Comparison of ENCODE assay signal across 23 cellular contexts in the genomic region with DNA sequence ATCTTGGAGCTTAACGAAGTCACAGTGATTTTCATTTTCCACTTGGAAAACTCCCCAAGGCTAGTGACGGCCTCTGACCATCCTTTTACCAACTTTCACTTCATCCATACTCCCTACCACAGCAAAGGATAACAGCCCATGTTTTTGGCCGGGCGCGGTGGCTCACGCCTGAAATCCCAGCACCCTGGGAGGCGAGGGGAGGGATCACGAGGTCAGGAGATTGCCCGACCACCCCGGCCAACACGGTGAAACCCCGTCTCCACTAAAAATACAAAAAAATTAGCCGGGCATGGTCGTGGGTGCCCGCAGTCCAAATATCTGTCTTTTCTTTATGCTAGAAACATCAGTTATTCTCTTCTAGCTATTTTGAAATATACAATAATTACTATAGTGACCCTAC. TPM values are rescaled to one million over a fixed set of nuclear protein-coding genes. Genes with fewer than 3 reads are reported as not detected.
DNase-seq lines count a peak whose midpoint lies in the region; ATAC-seq and TF ChIP-seq lines count a peak whose summit lies in the region.
"Had no signal": no experiment of that assay in that cellular context is flagged by ENCODE, and none has a peak within 500 bp of the region (broad histone marks: within the 10 kb centered on the region; RNA-seq: fewer than 3 reads in every experiment).

No MANE protein-coding gene starts in this region.

- H3K27me3 Mint-ChIP-seq in T-helper 1 cell treated with Interleukin-12 subunit alpha and Interleukin-12 subunit beta and Interleukin-4 antibody, amounts not matched to agents 30 μg/mL and 1 μg/mL, for 36 hours (ENCODE audit: low read depth), result no peaks in the 10 kb centered on the region
- no peaks in the 10 kb centered on the region for H3K27me3 Mint-ChIP-seq in effector memory CD8-positive, alpha-beta T cell
- no peaks in the 10 kb centered on the region for H3K27me3 Mint-ChIP-seq in osteocyte (ENCODE audit: unreplicated experiment)

- H3K4me1 ChIP-seq in IMR-90 (ENCODE audit: control insufficient read depth, insufficient read depth, low read length), result peaks cover 2% of the 10 kb centered on the region

- no peak overlapping the region for H2AK5ac ChIP-seq in IMR-90 (ENCODE audit: low read depth, low read length)

- H2BK20ac ChIP-seq in IMR-90 (ENCODE audit: low read depth, low read length), result 0 out of 2 replicates have a peak overlapping the region, but pooled peaks have one; percentile 18

- no peak overlapping the region for H2AK9ac ChIP-seq in IMR-90 (replicated peaks; ENCODE audit: low read depth, low read length, poor library complexity)

- H2BK120ac ChIP-seq in IMR-90 (ENCODE audit: low read depth, low read length), result peak overlapping the region; percentile 9; the same call in 1 of the 2 replicates

- no peaks in the 10 kb centered on the region for H4K20me1 ChIP-seq in IMR-90 (ENCODE audit: insufficient read depth, low read length)

- H2BK5ac ChIP-seq in IMR-90 (ENCODE audit: low read depth, low read length, poor library complexity, severe bottlenecking), result peak overlapping the region; percentile 21

- DNase-seq in T-helper 1 cell, result no peak
- DNase-seq in IMR-90, result no peak
- DNase-seq in effector memory CD8-positive, alpha-beta T cell, result no peak
- DNase-seq in osteocyte (ENCODE audit: extremely low spot score, unreplicated experiment), result no peak
- no peak for DNase-seq in GOT3 (lab: John Stamatoyannopoulos, UW)
- DNase-seq in NCI-H1930 (lab: John Stamatoyannopoulos, UW), result no peak
- DNase-seq: 8988T; CD8-positive, alpha-beta T cell; H7; KG1; NCI-H1105; NCI-H146; NCI-H2029 treated with DMSO at 0.1 percent for 48 hours; NCI-H226; NCI-H510A treated with DMSO at 0.1 percent for 48 hours; NCI-H748 treated with DMSO at 0.1 percent for 48 hours; PC-9; SIG-M5 had no signal

- H3K56ac ChIP-seq in IMR-90 (ENCODE audit: extremely low read depth, insufficient read depth, low read length), result no peak overlapping the region

- peaks cover 12 to 45% of the 10 kb centered on the region in 2 experiments for H3K79me1 ChIP-seq in IMR-90 (ENCODE audit: low read depth in 1 of 2, low read length in 2 of 2)

- H4K8ac ChIP-seq in IMR-90 (ENCODE audit: low read depth in 2 of 2, low read length in 2 of 2), result peak overlapping the region in 1 of 2 experiments; percentile 14; a peak in 3 of 4 replicates

- no peak overlapping the region for H3K9ac ChIP-seq in IMR-90 (ENCODE audit: low read depth, low read length)
- H3K9ac ChIP-seq: BLaER1 treated with 17β-estradiol and CSF1 and Interleukin-3, amounts not matched to agents 10 nM and 100 nM had no signal

- H3K14ac ChIP-seq in IMR-90 (replicated peaks; ENCODE audit: low read depth, low read length), result 0 out of 2 replicates have a peak overlapping the region, but pooled peaks have one; percentile 51

- H3K27me3 ChIP-seq in IMR-90 (ENCODE audit: control insufficient read depth, insufficient read depth, low read length), result no peaks in the 10 kb centered on the region
- H3K27me3 ChIP-seq: BLaER1 treated with 17β-estradiol and CSF1 and Interleukin-3, amounts not matched to agents 10 nM and 100 nM had no signal

- no peaks in the 10 kb centered on the region for H3K9me1 ChIP-seq in IMR-90 (ENCODE audit: insufficient read depth, low read length)

- H3K4me3 ChIP-seq in IMR-90 (ENCODE audit: insufficient read depth, low read depth, low read length), result no peak overlapping the region
- H3K4me3 ChIP-seq: BLaER1 treated with 17β-estradiol and CSF1 and Interleukin-3, amounts not matched to agents 10 nM and 100 nM; PC-9 had no signal

- H3K9me3 ChIP-seq in IMR-90 (ENCODE audit: control insufficient read depth, insufficient read depth, low read length), result no peaks in the 10 kb centered on the region
- H3K9me3 ChIP-seq: BLaER1 treated with 17β-estradiol and CSF1 and Interleukin-3, amounts not matched to agents 10 nM and 100 nM had no signal

- H4K5ac ChIP-seq in IMR-90 (ENCODE audit: low read depth, low read length), result 0 out of 2 replicates have a peak overlapping the region, but pooled peaks have one; percentile 1

- H3K36me3 ChIP-seq in IMR-90 (ENCODE audit: control insufficient read depth, insufficient read depth, low read length), result no peaks in the 10 kb centered on the region

- dilution Hi-C loops in IMR-90 (cut with HindIII; ENCODE audit: low sequenced_read_pairs, unreplicated experiment), result no loop called here

- CTCF ChIA-PET in IMR-90 (lab: Yijun Ruan, JAX), result no interaction called here

- TF ChIP-seq POLR2A in IMR-90 (IDR thresholded peaks at IDR 0.05; ENCODE audit: low read depth, low read length), result no peak

- H3K4ac ChIP-seq in IMR-90 (ENCODE audit: low read depth, low read length), result no peak overlapping the region

- H2AFZ ChIP-seq in IMR-90 (replicated peaks; ENCODE audit: low read length, poor library complexity), result peak overlapping the region; percentile 63
- H2AFZ ChIP-seq: PC-9 had no signal

- no peaks in the 10 kb centered on the region for H3K9me3 Mint-ChIP-seq in T-helper 1 cell treated with Interleukin-12 subunit alpha and Interleukin-12 subunit beta and Interleukin-4 antibody, amounts not matched to agents 30 μg/mL and 1 μg/mL, for 36 hours
- H3K9me3 Mint-ChIP-seq in effector memory CD8-positive, alpha-beta T cell, result no peaks in the 10 kb centered on the region
- H3K9me3 Mint-ChIP-seq in osteocyte (ENCODE audit: unreplicated experiment), result no peaks in the 10 kb centered on the region
- H3K9me3 Mint-ChIP-seq: CD8-positive, alpha-beta T cell had no signal

- H3K4me2 ChIP-seq in IMR-90 (ENCODE audit: low read depth, low read length), result peak overlapping the region; percentile 52
- H3K4me2 ChIP-seq: BLaER1 treated with 17β-estradiol and CSF1 and Interleukin-3, amounts not matched to agents 10 nM and 100 nM; PC-9 had no signal

- POLR2A ChIA-PET in IMR-90 (lab: Charles Lee; ENCODE audit: unreplicated experiment), result no interaction called here

- H4K91ac ChIP-seq in IMR-90 (ENCODE audit: insufficient read depth, low read depth, low read length), result no peak overlapping the region

- in situ Hi-C loops in IMR-90 (cut with MboI; ENCODE audit: low sequenced_read_pairs), result no loop called here

- H2BK15ac ChIP-seq in IMR-90 (ENCODE audit: low read depth, low read length), result no peak overlapping the region

- H3K23ac ChIP-seq in IMR-90 (ENCODE audit: low read depth, low read length), result no peak overlapping the region

- 100% methylated on average over 2 of the region's 15 CpGs; no CpG with 5 or more reads in 1 of the 2 experiments for WGBS in IMR-90 (ENCODE audit: extremely low coverage in 2 of 2, insufficient read length in 1 of 2), 2 experiments

- no peak overlapping the region for H3K4me3 Mint-ChIP-seq in T-helper 1 cell treated with Interleukin-12 subunit alpha and Interleukin-12 subunit beta and Interleukin-4 antibody, amounts not matched to agents 30 μg/mL and 1 μg/mL, for 36 hours
- H3K4me3 Mint-ChIP-seq in effector memory CD8-positive, alpha-beta T cell, result peak overlapping the region; percentile 9 to 23
- no peak overlapping the region for H3K4me3 Mint-ChIP-seq in osteocyte (ENCODE audit: unreplicated experiment)
- H3K4me3 Mint-ChIP-seq: CD8-positive, alpha-beta T cell had no signal

- intact Hi-C loops in IMR-90 (cut with micrococcal nuclease), result no loop called here

- peaks cover 46% of the 10 kb centered on the region for H3K4me1 Mint-ChIP-seq in T-helper 1 cell treated with Interleukin-12 subunit alpha and Interleukin-12 subunit beta and Interleukin-4 antibody, amounts not matched to agents 30 μg/mL and 1 μg/mL, for 36 hours (ENCODE audit: low read depth)
- peaks cover 8 to 13% of the 10 kb centered on the region in 2 donors for H3K4me1 Mint-ChIP-seq in effector memory CD8-positive, alpha-beta T cell (ENCODE audit: low read depth in 2 of 2)
- H3K4me1 Mint-ChIP-seq in osteocyte (ENCODE audit: unreplicated experiment), result peaks cover 65% of the 10 kb centered on the region

- no peak overlapping the region for H3K27ac ChIP-seq in IMR-90 (ENCODE audit: insufficient read depth, low read length)
- H3K27ac ChIP-seq: BLaER1 treated with 17β-estradiol and CSF1 and Interleukin-3, amounts not matched to agents 10 nM and 100 nM; HL-60; PC-9; RWPE1 had no signal

- H3K18ac ChIP-seq in IMR-90 (ENCODE audit: low read depth, low read length), result no peak overlapping the region; the same call in 1 of the 2 replicates

- no TSS peak for BruUV-seq in IMR-90 (replicated peaks; lab: Mats Ljungman, UMichigan)

- ATAC-seq in IMR-90 (ENCODE audit: low read depth), result no peak
- no peak for ATAC-seq in effector memory CD8-positive, alpha-beta T cell (replicated peaks)
- ATAC-seq: CD8-positive, alpha-beta T cell; HepG2 had no signal

- no peak for TF ChIP-seq CTCF in IMR-90 (conservative IDR thresholded peaks at IDR 0.05; ENCODE audit: low read depth, low read length)
- TF ChIP-seq CTCF in osteocyte (IDR thresholded peaks at IDR 0.05), result no peak

- peaks cover 30% of the 10 kb centered on the region for H3K36me3 Mint-ChIP-seq in T-helper 1 cell treated with Interleukin-12 subunit alpha and Interleukin-12 subunit beta and Interleukin-4 antibody, amounts not matched to agents 30 μg/mL and 1 μg/mL, for 36 hours (ENCODE audit: low read depth)
- H3K36me3 Mint-ChIP-seq in effector memory CD8-positive, alpha-beta T cell (ENCODE audit: insufficient read depth), result no peaks in the 10 kb centered on the region
- H3K36me3 Mint-ChIP-seq in osteocyte (ENCODE audit: unreplicated experiment), result no peaks in the 10 kb centered on the region
- H3K36me3 Mint-ChIP-seq: CD8-positive, alpha-beta T cell had no signal

- TF ChIP-seq RAD21 in IMR-90 (IDR thresholded peaks at IDR 0.05; ENCODE audit: low read length), result no peak

- peak overlapping the region; percentile 53 for H3K27ac Mint-ChIP-seq in T-helper 1 cell treated with Interleukin-12 subunit alpha and Interleukin-12 subunit beta and Interleukin-4 antibody, amounts not matched to agents 30 μg/mL and 1 μg/mL, for 36 hours
- H3K27ac Mint-ChIP-seq in effector memory CD8-positive, alpha-beta T cell, result no peak overlapping the region
- peak overlapping the region; percentile 66 for H3K27ac Mint-ChIP-seq in osteocyte (ENCODE audit: unreplicated experiment)
- H3K27ac Mint-ChIP-seq: CD8-positive, alpha-beta T cell had no signal

TF ChIP-seq in IMR-90, 13 proteins besides CTCF, POLR2A, EP300 and RAD21:
- TF ChIP-seq CHD1 (IDR thresholded peaks at IDR 0.05; ENCODE audit: low read depth, low read length), result no peak
TF ChIP-seq in IMR-90: peak in this region for 0.

RNA-seq across cellular contexts. Expression of a gene that starts 7.3 kb away (rescaled TPM):
- total RNA-seq in IMR-90 (2012; rRNA removed) (27.8 and 53.3 TPM in 2 replicates), osteocyte (8.5 and 8.9 TPM in 2 replicates)
- 5.2 and 7.1 TPM in 2 replicates for polyA plus RNA-seq in IMR-90 (2012; rRNA removed)
- polyA plus RNA-seq in IMR-90 (2012; cell fraction: cytosol; rRNA removed), result 0.23 and 0.62 TPM in 2 replicates
- polyA plus RNA-seq in IMR-90 (2012; cell fraction: nucleus; rRNA removed; ENCODE audit: low replicate concordance), result 0.92 and 6.7 TPM in 2 replicates

Comparison
In these comparisons a context has a peak if more than half of its experiments do, and no peak if none do; other contexts are left out.
1. H3K27ac Mint-ChIP-seq: peak in T-helper 1 cell treated with Interleukin-12 subunit alpha and Interleukin-12 subunit beta and Interleukin-4 antibody, amounts not matched to agents 30 μg/mL and 1 μg/mL, for 36 hours (single experiment) and osteocyte (single experiment); none in effector memory CD8-positive, alpha-beta T cell (0 of 2).
2. H3K4me3 Mint-ChIP-seq: peak in effector memory CD8-positive, alpha-beta T cell (2 of 2); none in T-helper 1 cell treated with Interleukin-12 subunit alpha and Interleukin-12 subunit beta and Interleukin-4 antibody, amounts not matched to agents 30 μg/mL and 1 μg/mL, for 36 hours (single experiment) and osteocyte (single experiment).